1 cellular context compared by ENCODE assay signal in the genomic region with DNA sequence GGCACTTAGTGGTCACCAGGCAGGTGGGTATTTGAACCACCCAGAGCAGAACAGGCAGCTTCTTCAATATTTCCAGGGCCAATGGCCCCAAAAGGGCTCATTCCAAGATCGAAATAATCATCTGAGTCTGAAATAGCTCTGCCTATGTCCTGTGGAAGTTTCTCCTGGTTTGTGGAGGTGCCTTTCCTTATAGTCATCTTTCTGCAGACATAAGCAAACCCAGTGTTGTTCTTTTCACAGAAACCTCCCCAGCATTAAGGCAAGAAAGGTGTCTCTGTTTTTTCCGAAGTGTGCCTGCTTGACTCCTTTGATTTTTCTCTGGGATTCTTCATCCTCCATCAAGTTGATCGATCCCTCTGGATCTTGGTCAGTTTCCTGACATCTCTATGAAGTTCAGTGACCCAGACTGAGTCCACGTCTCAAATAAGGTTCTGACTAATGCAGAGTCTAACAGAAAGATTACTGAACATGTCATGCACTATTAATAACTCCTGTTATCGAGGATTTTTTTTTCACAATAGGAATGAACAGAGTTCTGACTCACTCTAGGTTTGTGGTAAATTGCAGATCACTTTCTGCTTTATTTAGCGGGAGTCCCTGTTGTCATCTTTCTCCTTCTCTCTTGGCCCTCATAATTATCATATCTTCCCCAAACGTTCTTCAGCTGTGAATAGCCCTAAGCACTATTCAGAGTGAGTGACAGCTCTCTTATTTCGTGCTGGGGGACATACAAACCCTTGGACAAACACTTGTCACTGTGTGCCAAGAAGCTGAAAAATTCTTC.
TF ChIP-seq lines count a peak whose summit lies in the region.

No MANE protein-coding gene starts in this region.

TF ChIP-seq in SK-N-SH treated with all-trans-retinoic acid at 6 μM for 48 hours, 23 proteins besides CTCF, POLR2A, EP300 and RAD21 (continued from another document):
- TF ChIP-seq, protein P1, sequence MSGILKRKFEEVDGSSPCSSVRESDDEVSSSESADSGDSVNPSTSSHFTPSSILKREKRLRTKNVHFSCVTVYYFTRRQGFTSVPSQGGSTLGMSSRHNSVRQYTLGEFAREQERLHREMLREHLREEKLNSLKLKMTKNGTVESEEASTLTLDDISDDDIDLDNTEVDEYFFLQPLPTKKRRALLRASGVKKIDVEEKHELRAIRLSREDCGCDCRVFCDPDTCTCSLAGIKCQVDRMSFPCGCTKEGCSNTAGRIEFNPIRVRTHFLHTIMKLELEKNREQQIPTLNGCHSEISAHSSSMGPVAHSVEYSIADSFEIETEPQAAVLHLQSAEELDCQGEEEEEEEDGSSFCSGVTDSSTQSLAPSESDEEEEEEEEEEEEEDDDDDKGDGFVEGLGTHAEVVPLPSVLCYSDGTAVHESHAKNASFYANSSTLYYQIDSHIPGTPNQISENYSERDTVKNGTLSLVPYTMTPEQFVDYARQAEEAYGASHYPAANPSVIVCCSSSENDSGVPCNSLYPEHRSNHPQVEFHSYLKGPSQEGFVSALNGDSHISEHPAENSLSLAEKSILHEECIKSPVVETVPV (CRISPR knock-in tag; IDR thresholded peaks at IDR 0.05): no peak
- TF ChIP-seq ARNTL (CRISPR knock-in tag; IDR thresholded peaks at IDR 0.05; ENCODE audit: borderline replicate concordance, low read depth) (no peak), ZC3H10 (CRISPR knock-in tag; IDR thresholded peaks at IDR 0.05) (no peak), TOX (CRISPR knock-in tag; IDR thresholded peaks at IDR 0.05; ENCODE audit: borderline replicate concordance) (no peak), SNAI2 (CRISPR knock-in tag; IDR thresholded peaks at IDR 0.05) (no peak)
- TF ChIP-seq, protein P2, sequence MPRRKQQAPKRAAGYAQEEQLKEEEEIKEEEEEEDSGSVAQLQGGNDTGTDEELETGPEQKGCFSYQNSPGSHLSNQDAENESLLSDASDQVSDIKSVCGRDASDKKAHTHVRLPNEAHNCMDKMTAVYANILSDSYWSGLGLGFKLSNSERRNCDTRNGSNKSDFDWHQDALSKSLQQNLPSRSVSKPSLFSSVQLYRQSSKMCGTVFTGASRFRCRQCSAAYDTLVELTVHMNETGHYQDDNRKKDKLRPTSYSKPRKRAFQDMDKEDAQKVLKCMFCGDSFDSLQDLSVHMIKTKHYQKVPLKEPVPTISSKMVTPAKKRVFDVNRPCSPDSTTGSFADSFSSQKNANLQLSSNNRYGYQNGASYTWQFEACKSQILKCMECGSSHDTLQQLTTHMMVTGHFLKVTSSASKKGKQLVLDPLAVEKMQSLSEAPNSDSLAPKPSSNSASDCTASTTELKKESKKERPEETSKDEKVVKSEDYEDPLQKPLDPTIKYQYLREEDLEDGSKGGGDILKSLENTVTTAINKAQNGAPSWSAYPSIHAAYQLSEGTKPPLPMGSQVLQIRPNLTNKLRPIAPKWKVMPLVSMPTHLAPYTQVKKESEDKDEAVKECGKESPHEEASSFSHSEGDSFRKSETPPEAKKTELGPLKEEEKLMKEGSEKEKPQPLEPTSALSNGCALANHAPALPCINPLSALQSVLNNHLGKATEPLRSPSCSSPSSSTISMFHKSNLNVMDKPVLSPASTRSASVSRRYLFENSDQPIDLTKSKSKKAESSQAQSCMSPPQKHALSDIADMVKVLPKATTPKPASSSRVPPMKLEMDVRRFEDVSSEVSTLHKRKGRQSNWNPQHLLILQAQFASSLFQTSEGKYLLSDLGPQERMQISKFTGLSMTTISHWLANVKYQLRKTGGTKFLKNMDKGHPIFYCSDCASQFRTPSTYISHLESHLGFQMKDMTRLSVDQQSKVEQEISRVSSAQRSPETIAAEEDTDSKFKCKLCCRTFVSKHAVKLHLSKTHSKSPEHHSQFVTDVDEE (CRISPR knock-in tag; IDR thresholded peaks at IDR 0.05): no peak
